1 cellular context compared by ENCODE assay signal in the genomic region with DNA sequence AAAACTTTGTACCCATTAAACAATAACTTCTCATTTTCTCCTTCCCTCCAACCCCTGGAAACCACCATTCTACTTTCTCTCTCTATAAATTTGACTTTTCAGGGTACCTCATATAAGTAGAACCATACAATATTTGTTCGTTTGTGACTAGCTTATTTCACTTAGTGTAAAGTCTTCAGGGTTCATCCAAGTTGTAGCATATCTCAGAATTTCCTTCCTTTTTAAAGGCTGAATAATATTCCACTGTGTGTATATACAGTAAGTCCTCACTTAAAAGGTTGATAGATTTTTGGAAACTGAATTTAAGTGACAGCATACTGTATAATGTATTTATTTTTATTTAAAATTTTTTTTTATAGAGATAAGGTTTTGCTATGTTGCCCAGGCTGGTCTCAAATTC.
TF ChIP-seq lines count a peak whose summit lies in the region.

No MANE protein-coding gene starts in this region.

TF ChIP-seq in SK-N-SH treated with all-trans-retinoic acid at 6 μM for 48 hours, 23 proteins besides CTCF, POLR2A, EP300 and RAD21 (continued from another document):
- TF ChIP-seq ZFP30 (CRISPR knock-in tag; IDR thresholded peaks at IDR 0.05) (no peak), ZFP3 (CRISPR knock-in tag; IDR thresholded peaks at IDR 0.05) (no peak), ZNF70 (CRISPR knock-in tag; IDR thresholded peaks at IDR 0.05) (no peak), TSHZ2 (CRISPR knock-in tag; IDR thresholded peaks at IDR 0.05) (no peak), TOX (CRISPR knock-in tag; IDR thresholded peaks at IDR 0.05; ENCODE audit: borderline replicate concordance) (no peak), ARNTL (CRISPR knock-in tag; IDR thresholded peaks at IDR 0.05; ENCODE audit: borderline replicate concordance, low read depth) (no peak)
- TF ChIP-seq, protein P1, sequence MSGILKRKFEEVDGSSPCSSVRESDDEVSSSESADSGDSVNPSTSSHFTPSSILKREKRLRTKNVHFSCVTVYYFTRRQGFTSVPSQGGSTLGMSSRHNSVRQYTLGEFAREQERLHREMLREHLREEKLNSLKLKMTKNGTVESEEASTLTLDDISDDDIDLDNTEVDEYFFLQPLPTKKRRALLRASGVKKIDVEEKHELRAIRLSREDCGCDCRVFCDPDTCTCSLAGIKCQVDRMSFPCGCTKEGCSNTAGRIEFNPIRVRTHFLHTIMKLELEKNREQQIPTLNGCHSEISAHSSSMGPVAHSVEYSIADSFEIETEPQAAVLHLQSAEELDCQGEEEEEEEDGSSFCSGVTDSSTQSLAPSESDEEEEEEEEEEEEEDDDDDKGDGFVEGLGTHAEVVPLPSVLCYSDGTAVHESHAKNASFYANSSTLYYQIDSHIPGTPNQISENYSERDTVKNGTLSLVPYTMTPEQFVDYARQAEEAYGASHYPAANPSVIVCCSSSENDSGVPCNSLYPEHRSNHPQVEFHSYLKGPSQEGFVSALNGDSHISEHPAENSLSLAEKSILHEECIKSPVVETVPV (CRISPR knock-in tag; IDR thresholded peaks at IDR 0.05): no peak
